ENCODE assay signal across 28 cellular contexts in genomic region chr3:13501056-13501455, GRCh38. TPM values are rescaled to one million over a fixed set of nuclear protein-coding genes. Genes with fewer than 3 reads are reported as not detected.
DNase-seq lines count a peak whose midpoint lies in the region; ATAC-seq, FAIRE-seq and TF ChIP-seq lines count a peak whose summit lies in the region.
"Had no signal": no experiment of that assay in that cellular context is flagged by ENCODE, and none has a peak within 500 bp of the region (broad histone marks: within the 10 kb centered on the region; RNA-seq: fewer than 3 reads in every experiment).

No MANE protein-coding gene starts in this region.

- TF ChIP-seq POLR2A in H54 (IDR thresholded peaks at IDR 0.05; ENCODE audit: low read depth, low read length): no peak

- intact Hi-C loops in aorta (cut with DNase I): no loop called here

- H3K27ac ChIP-seq in neuronal stem cell (replicated peaks; ENCODE audit: low read length): no peak overlapping the region
- no peak overlapping the region for H3K27ac ChIP-seq in aorta (ENCODE audit: low read depth in 1 of 2, low read length in 2 of 2)
- H3K27ac ChIP-seq in right atrium auricular region: no peak overlapping the region
- H3K27ac ChIP-seq: A549, SJCRH30 had no signal

- FAIRE-seq in H54 (lab: Jason Lieb, UNC): no peak
- FAIRE-seq: A549, G401.6 had no signal

- no peak for DNase-seq in adipocyte (ENCODE audit: low read depth)
- peak; percentile 45 for DNase-seq in epithelial cell of esophagus (ENCODE audit: low read depth)
- DNase-seq in neuronal stem cell (ENCODE audit: low spot score): no peak
- peak; percentile 24 to 34 for DNase-seq in aorta
- no peak for DNase-seq in H54 (ENCODE audit: insufficient read length, low spot score)
- DNase-seq in left lobe of liver (ENCODE audit: low spot score): no peak
- DNase-seq in right atrium auricular region (ENCODE audit: low spot score): no peak
- DNase-seq: C1 segment of cervical spinal cord; CD8-positive, alpha-beta T cell; HFFc6; KBM-7; MV-4-11; NCI-H1105 treated with DMSO at 0.1 percent for 48 hours; NCI-H146; NCI-H1930; NCI-H2107; NCI-H446; NCI-H82; NK-92 treated with Interleukin-12 subunit alpha and Interleukin-12 subunit beta, amount 100 ng/mL, for 24 hours; PC-3; SJCRH30 had no signal

- no peak overlapping the region for H3K14ac ChIP-seq in neuronal stem cell (ENCODE audit: low read length)

- H2BK5ac ChIP-seq in neuronal stem cell (ENCODE audit: low read length): peak overlapping the region; percentile 45

- H3K27me3 ChIP-seq in adipocyte (replicated peaks; ENCODE audit: control insufficient read depth, insufficient read depth, low read length): no peaks in the 10 kb centered on the region
- H3K27me3 ChIP-seq in neuronal stem cell (ENCODE audit: control insufficient read depth in 3 of 3, insufficient read depth in 3 of 3, low read depth in 1 of 3, low read length in 3 of 3): peaks cover 0 to 1% (median 0%) of the 10 kb centered on the region in 3 experiments
- H3K27me3 ChIP-seq in aorta (ENCODE audit: control insufficient read depth in 1 of 2, insufficient read depth in 2 of 2, low read length in 1 of 2): no peaks in the 10 kb centered on the region
- H3K27me3 ChIP-seq in right atrium auricular region: no peaks in the 10 kb centered on the region
- H3K27me3 ChIP-seq: SJCRH30 had no signal

- H3K4me1 ChIP-seq in adipocyte (ENCODE audit: control insufficient read depth, insufficient read depth, low read length): peaks cover 23% of the 10 kb centered on the region
- peaks cover 15 to 16% of the 10 kb centered on the region in 2 donors for H3K4me1 ChIP-seq in neuronal stem cell (ENCODE audit: control insufficient read depth in 2 of 2, insufficient read depth in 1 of 2, low read depth in 1 of 2, low read length in 2 of 2)
- H3K4me1 ChIP-seq in aorta (ENCODE audit: control insufficient read depth in 1 of 2, insufficient read depth in 2 of 2, low read length in 2 of 2): no peaks in the 10 kb centered on the region
- peaks cover 0 to 17% of the 10 kb centered on the region in 2 donors for H3K4me1 ChIP-seq in right atrium auricular region
- H3K4me1 ChIP-seq: Caco-2, HAP-1, SJCRH30 had no signal

- no CpG with 5 or more reads among the region's 4 CpGs for WGBS in neuronal stem cell (ENCODE audit: extremely low coverage in 2 of 2, insufficient read length in 2 of 2, insufficient replicate concordance in 1 of 2), 2 donors
- 94 to 98% methylated on average over 4 of the region's 4 CpGs for WGBS in aorta, 2 donors

- H2AFZ ChIP-seq in neuronal stem cell (ENCODE audit: low read length): no peak overlapping the region
- H2AFZ ChIP-seq: GM23338 had no signal

- no peaks in the 10 kb centered on the region for H3K36me3 ChIP-seq in adipocyte (ENCODE audit: control insufficient read depth, insufficient read depth, low read length, severe bottlenecking)
- peaks cover 0 to 2% of the 10 kb centered on the region in 2 donors for H3K36me3 ChIP-seq in neuronal stem cell (replicated peaks in 1 of 2; ENCODE audit: control insufficient read depth in 2 of 2, insufficient read depth in 2 of 2, low read length in 2 of 2)
- no peaks in the 10 kb centered on the region for H3K36me3 ChIP-seq in aorta (ENCODE audit: control insufficient read depth in 1 of 2, insufficient read depth in 2 of 2, low read length in 1 of 2)
- peaks cover 6% of the 10 kb centered on the region for H3K36me3 ChIP-seq in right atrium auricular region
- H3K36me3 ChIP-seq: HAP-1, SJCRH30 had no signal

- H3K4me2 ChIP-seq in neuronal stem cell (ENCODE audit: insufficient read depth, low read length, poor library complexity, severe bottlenecking): no peak overlapping the region
- H3K4me2 ChIP-seq: A549, GM23338 had no signal

- ATAC-seq in aorta (ENCODE audit: low FRiP score) (no peak), left lobe of liver (no peak)
- ATAC-seq: CD8-positive, alpha-beta T cell; PC-3; Right ventricle myocardium inferior had no signal

- TF ChIP-seq CTCF in epithelial cell of esophagus (IDR thresholded peaks at IDR 0.05; ENCODE audit: insufficient read depth, low read depth, low read length, missing control alignments) (no peak), right atrium auricular region (IDR thresholded peaks at IDR 0.05) (no peak)

- no peak overlapping the region for H4K8ac ChIP-seq in neuronal stem cell (ENCODE audit: low read depth, low read length)

- H2BK12ac ChIP-seq in neuronal stem cell (ENCODE audit: low read length): no peak overlapping the region

- no peaks in the 10 kb centered on the region for H3K79me1 ChIP-seq in neuronal stem cell (ENCODE audit: low read depth, low read length)

- peak overlapping the region; percentile 56 for H4K91ac ChIP-seq in neuronal stem cell (ENCODE audit: low read depth, low read length, poor library complexity)

- H3K18ac ChIP-seq in neuronal stem cell (ENCODE audit: low read length): peak overlapping the region; percentile 81

- H3K9me3 ChIP-seq in adipocyte (ENCODE audit: control insufficient read depth, low read length) (no peaks in the 10 kb centered on the region), neuronal stem cell (replicated peaks in 1 of 2; ENCODE audit: control insufficient read depth in 2 of 2, insufficient read depth in 1 of 2, low read depth in 1 of 2, low read length in 2 of 2) (no peaks in the 10 kb centered on the region), aorta (ENCODE audit: control insufficient read depth, low read length) (no peaks in the 10 kb centered on the region), right atrium auricular region (no peaks in the 10 kb centered on the region)
- H3K9me3 ChIP-seq: A549, Caco-2, HAP-1, SJCRH30 had no signal

- H2BK15ac ChIP-seq in neuronal stem cell (ENCODE audit: low read length): no peak overlapping the region

- H3K23ac ChIP-seq in neuronal stem cell (ENCODE audit: low read depth, low read length, poor library complexity): peak overlapping the region; percentile 71

- H3K4ac ChIP-seq in neuronal stem cell (ENCODE audit: low read length): no peak overlapping the region

- H3K4me3 ChIP-seq in adipocyte (ENCODE audit: low read length) (no peak overlapping the region), epithelial cell of esophagus (ENCODE audit: low read length) (no peak overlapping the region), neuronal stem cell (ENCODE audit: low read length in 2 of 2) (no peak overlapping the region), aorta (ENCODE audit: low read length in 2 of 2) (no peak overlapping the region), right atrium auricular region (no peak overlapping the region)
- H3K4me3 ChIP-seq: A549, GM23338, HAP-1, SJCRH30 had no signal

- peak overlapping the region; percentile 20 for H3K9ac ChIP-seq in adipocyte (ENCODE audit: low read length)
- peak overlapping the region; percentile 15 for H3K9ac ChIP-seq in neuronal stem cell (ENCODE audit: low read depth, low read length, poor library complexity)

- H2BK120ac ChIP-seq in neuronal stem cell (ENCODE audit: low read depth, low read length): no peak overlapping the region

- H2AK5ac ChIP-seq in neuronal stem cell (ENCODE audit: low read depth, low read length): peak overlapping the region; percentile 95

RNA-seq across cellular contexts. Expression of gene HDAC11, which starts 20.9 kb away (rescaled TPM):
- 7.3 TPM for polyA plus RNA-seq in neuronal stem cell (2013, experiment 1 of 2)
- polyA plus RNA-seq in neuronal stem cell (2013, experiment 2 of 2): 7.6 TPM
- total RNA-seq in aorta: 10 to 100 TPM; 16.8 to 19.9 TPM
- 10 to 100 TPM; 18.9 to 22.2 TPM for polyA plus RNA-seq in aorta
- 4.6 TPM for total RNA-seq in left lobe of liver
- total RNA-seq in right atrium auricular region: 10 to 100 TPM; 30.6 to 30.7 TPM

RNA-seq across cellular contexts. Expression of gene FBLN2, which starts 47.9 kb away (rescaled TPM):
- 12.1 TPM for polyA plus RNA-seq in neuronal stem cell (2013, experiment 1 of 2)
- polyA plus RNA-seq in neuronal stem cell (2013, experiment 2 of 2): 12.3 TPM
- total RNA-seq in aorta (100 to 1,000 TPM; 117 to 494 TPM), left lobe of liver (4.8 TPM), right atrium auricular region (100 to 1,000 TPM; 122 to 185 TPM)
- 10 to 100 TPM; 16.7 to 19.9 TPM for polyA plus RNA-seq in aorta
- total RNA-seq: MCF 10A, SJCRH30 had no signal

Comparison
In these comparisons a context has a peak if more than half of its experiments do, and no peak if none do; other contexts are left out.
1. DNase-seq: peak in epithelial cell of esophagus (single experiment) and aorta (2 of 2); none in adipocyte (single experiment), neuronal stem cell (single experiment), H54 (single experiment), left lobe of liver (single experiment) and right atrium auricular region (single experiment).
2. RNA of gene FBLN2, which starts 47.9 kb away (total RNA-seq): 117 to 494 TPM in aorta and 122 to 185 TPM in right atrium auricular region; 4.8 TPM in left lobe of liver (single experiment); every median in the first group is over 10 times any median in the second.